In genomic region chr10:4956955-4957645, GRCh38 we compare ENCODE assay signal across 1 cellular context. TPM values are rescaled to one million over a fixed set of nuclear protein-coding genes. Genes with fewer than 3 reads are reported as not detected.
"Had no signal": no experiment of that assay in that cellular context is flagged by ENCODE, and none has a peak within 500 bp of the region (broad histone marks: within the 10 kb centered on the region; RNA-seq: fewer than 3 reads in every experiment).

No MANE protein-coding gene starts in this region.

RNA-seq across cellular contexts. Expression of gene AKR1C2, which starts 46.6 kb away (rescaled TPM):
- total RNA-seq: natural killer cell treated with Interleukin-12 subunit alpha and Interleukin-12 subunit beta and Interleukin-15 and Interleukin-18, amount 100 ng/mL, for 72 hours had no signal
